Comparison of ENCODE assay signal across 21 cellular contexts in the genomic region with DNA sequence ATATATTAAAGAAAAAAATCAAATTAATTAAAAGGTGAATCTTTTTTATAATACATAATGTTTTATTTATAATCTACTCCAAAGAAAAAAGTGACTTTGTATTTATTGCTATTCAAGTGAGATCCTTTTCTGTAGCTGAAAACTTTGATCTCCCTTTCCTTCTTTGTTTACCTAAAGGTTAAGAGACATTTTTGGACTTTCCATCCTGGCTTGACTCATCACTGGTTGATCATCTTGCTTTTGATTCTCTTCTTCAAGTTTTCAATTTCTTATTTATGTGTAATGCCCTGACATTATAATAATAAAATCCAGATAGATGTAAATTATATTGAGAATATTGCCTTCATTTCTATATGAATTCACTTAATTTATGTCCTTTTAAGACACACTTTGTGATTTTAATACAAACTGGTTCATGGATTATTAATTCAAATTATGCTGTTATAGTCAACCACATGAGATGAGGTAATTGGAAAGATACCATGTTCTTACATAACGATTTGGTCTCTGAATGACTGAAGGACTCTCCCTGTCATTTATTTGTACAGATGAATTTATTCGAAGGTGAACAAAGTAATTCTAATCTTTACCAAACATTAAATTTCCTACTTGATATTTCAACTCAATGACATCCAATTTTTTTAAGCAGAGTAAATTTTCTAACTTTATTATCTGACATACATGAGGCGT.
DNase-seq lines count a peak whose midpoint lies in the region; ATAC-seq, FAIRE-seq and TF ChIP-seq lines count a peak whose summit lies in the region.
"Had no signal": no experiment of that assay in that cellular context is flagged by ENCODE, and none has a peak within 500 bp of the region (broad histone marks: within the 10 kb centered on the region; RNA-seq: fewer than 3 reads in every experiment).

No MANE protein-coding gene starts in this region.

- H3K4me1 Mint-ChIP-seq in activated T-cell treated with anti-CD3 and anti-CD28 coated beads, Interleukin-2, amount 50 U/mL, for 4 hours (ENCODE audit: low read depth), result peaks cover 12% of the 10 kb centered on the region
- peaks cover 7% of the 10 kb centered on the region for H3K4me1 Mint-ChIP-seq in activated T-helper 17 cell treated with anti-CD3 and anti-CD28 coated beads, Interleukin-2, amount 50 U/mL, for 72 hours

- H2AFZ ChIP-seq in HCT116 (ENCODE audit: low read depth, low read length, poor library complexity, severe bottlenecking), result peak overlapping the region; percentile 80

- WGBS in small intestine, 3 donors, result 74 to 86% (median 77%) methylated on average over 3 of the region's 3 CpGs

- H3K79me2 ChIP-seq in HCT116 (ENCODE audit: insufficient read depth, low read length), result no peaks in the 10 kb centered on the region

- H3K4me2 ChIP-seq in HCT116 (ENCODE audit: low read length), result peak overlapping the region; percentile 13; the same call in 1 of the 2 replicates

- RAD21 ChIA-PET in HCT116 (lab: Charles Lee; ENCODE audit: low non-redundant PET in 1 of 2, low total read pairs in 2 of 2, uncharacterized antibody in 2 of 2, unreplicated experiment in 2 of 2), result no interaction called here

- POLR2A ChIA-PET in HCT116 (lab: Charles Lee), result interaction anchor here (1.1 to 2.2 kb wide), 2 partner anchors 10 to 18 kb away, joined by 5 to 14 read pairs; no protein-coding TSS in a partner anchor

- no peak for DNase-seq in activated T-cell treated with anti-CD3 and anti-CD28 coated beads, Interleukin-2, amount 50 U/mL, for 4 hours
- no peak for DNase-seq in activated T-cell treated with anti-CD3 and anti-CD28 coated beads, Interleukin-2, amount 50 U/mL, for 1 hour
- DNase-seq in HCT116 (ENCODE audit: low read depth, low spot score) (no peak), small intestine (no peak), HPDE6-E6E7 (ENCODE audit: extremely low spot score) (no peak)
- no peak for DNase-seq in stimulated activated CD4-positive, alpha-beta T cell treated with anti-CD3 and anti-CD28 coated beads, Interleukin-4, amount 100 ng/mL, for 1 hour
- DNase-seq: ACHN; C1 segment of cervical spinal cord; CD8-positive, alpha-beta T cell; GF-D8; NCI-H1048; NCI-H1417 treated with DMSO at 0.1 percent for 48 hours; NCI-H187; NCI-H446 treated with DMSO at 0.1 percent for 48 hours; NCI-H526 treated with DMSO at 0.1 percent for 48 hours; OCI-M1; SHP77 had no signal

- H4K20me1 ChIP-seq in HCT116 (ENCODE audit: insufficient read depth), result no peaks in the 10 kb centered on the region

- BruUV-seq in HCT116 (replicated peaks; lab: Mats Ljungman, UMichigan), result no TSS peak

- no peaks in the 10 kb centered on the region for H3K9me3 Mint-ChIP-seq in activated T-cell treated with anti-CD3 and anti-CD28 coated beads, Interleukin-2, amount 50 U/mL, for 4 hours
- H3K9me3 Mint-ChIP-seq in activated T-helper 17 cell treated with anti-CD3 and anti-CD28 coated beads, Interleukin-2, amount 50 U/mL, for 72 hours, result no peaks in the 10 kb centered on the region
- H3K9me3 Mint-ChIP-seq: CD8-positive, alpha-beta T cell had no signal

- H3K9me2 ChIP-seq in HCT116 (ENCODE audit: insufficient read depth), result no peaks in the 10 kb centered on the region

- H3K27ac Mint-ChIP-seq in activated T-helper 17 cell treated with anti-CD3 and anti-CD28 coated beads, Interleukin-2, amount 50 U/mL, for 72 hours, result peak overlapping the region; percentile 89
- H3K27ac Mint-ChIP-seq: CD8-positive, alpha-beta T cell had no signal

- intact Hi-C loops in HCT116 (cut with micrococcal nuclease), result no loop called here

- ATAC-seq in activated T-cell treated with anti-CD3 and anti-CD28 coated beads, Interleukin-2, amount 50 U/mL, for 4 hours, result peak; percentile 57 to 72
- ATAC-seq in HCT116 (no peak), GM18909 (IDR thresholded peaks at IDR 0.05; ENCODE audit: poor library complexity, unreplicated experiment) (no peak)
- ATAC-seq in activated T-helper 17 cell treated with anti-CD3 and anti-CD28 coated beads, Interleukin-2, amount 50 U/mL, for 72 hours (replicated peaks), result peak; percentile 75
- ATAC-seq: CD8-positive, alpha-beta T cell had no signal

- no peak for TF ChIP-seq CTCF in HCT116 (IDR thresholded peaks at IDR 0.05 in 2 of 3, conservative IDR thresholded peaks at IDR 0.05 in 1 of 3; ENCODE audit: borderline replicate concordance in 1 of 3, insufficient read depth in 1 of 3, low read depth in 2 of 3, low read length in 2 of 3)

- no peaks in the 10 kb centered on the region for H3K36me3 Mint-ChIP-seq in activated T-cell treated with anti-CD3 and anti-CD28 coated beads, Interleukin-2, amount 50 U/mL, for 4 hours (ENCODE audit: insufficient read depth)
- no peaks in the 10 kb centered on the region for H3K36me3 Mint-ChIP-seq in activated T-helper 17 cell treated with anti-CD3 and anti-CD28 coated beads, Interleukin-2, amount 50 U/mL, for 72 hours (ENCODE audit: low read depth)
- H3K36me3 Mint-ChIP-seq: CD8-positive, alpha-beta T cell had no signal

- FAIRE-seq in small intestine (lab: Jason Lieb, UNC), result peak; percentile 87
- FAIRE-seq: GM19239, H1 had no signal

- TF ChIP-seq RAD21 in HCT116 (IDR thresholded peaks at IDR 0.05; ENCODE audit: low read depth), result no peak

- H3K4me3 ChIP-seq in HCT116 (replicated peaks in 1 of 2; ENCODE audit: low read depth in 1 of 2, low read length in 2 of 2) (no peak overlapping the region), small intestine (ENCODE audit: low read depth in 1 of 2, low read length in 2 of 2) (no peak overlapping the region)

- H3K9ac ChIP-seq in HCT116 (ENCODE audit: low read length), result no peak overlapping the region

- peak overlapping the region; percentile 5 for H3K27ac ChIP-seq in HCT116 (ENCODE audit: low read depth, low read length)
- no peak overlapping the region for H3K27ac ChIP-seq in small intestine (ENCODE audit: low read depth in 1 of 2, low read length in 1 of 2)

- H3K4me3 Mint-ChIP-seq in activated T-cell treated with anti-CD3 and anti-CD28 coated beads, Interleukin-2, amount 50 U/mL, for 4 hours, result no peak overlapping the region
- H3K4me3 Mint-ChIP-seq in activated T-helper 17 cell treated with anti-CD3 and anti-CD28 coated beads, Interleukin-2, amount 50 U/mL, for 72 hours, result peak overlapping the region; percentile 59
- H3K4me3 Mint-ChIP-seq: CD8-positive, alpha-beta T cell had no signal

- H3K27me3 ChIP-seq in HCT116 (ENCODE audit: insufficient read depth, low read length) (no peaks in the 10 kb centered on the region), small intestine (ENCODE audit: control insufficient read depth in 2 of 2, insufficient read depth in 2 of 2, low read length in 2 of 2) (no peaks in the 10 kb centered on the region)

- TF ChIP-seq POLR2A in HCT116 (IDR thresholded peaks at IDR 0.05; ENCODE audit: borderline replicate concordance, extremely low read depth, insufficient read depth, insufficient read length), result no peak

- CTCF ChIA-PET in HCT116 (lab: Charles Lee), result no interaction called here

- H3K36me3 ChIP-seq in HCT116 (ENCODE audit: control insufficient read depth in 1 of 2, insufficient read depth in 2 of 2, low read length in 2 of 2) (no peaks in the 10 kb centered on the region), small intestine (ENCODE audit: control insufficient read depth in 2 of 2, insufficient read depth in 2 of 2, low read length in 2 of 2) (no peaks in the 10 kb centered on the region)

- no peaks in the 10 kb centered on the region for H3K27me3 Mint-ChIP-seq in activated T-cell treated with anti-CD3 and anti-CD28 coated beads, Interleukin-2, amount 50 U/mL, for 4 hours (ENCODE audit: low read depth)
- H3K27me3 Mint-ChIP-seq in activated T-helper 17 cell treated with anti-CD3 and anti-CD28 coated beads, Interleukin-2, amount 50 U/mL, for 72 hours, result no peaks in the 10 kb centered on the region

- H3K9me3 ChIP-seq in HCT116 (ENCODE audit: control insufficient read depth in 1 of 2, insufficient read depth in 1 of 2, low read depth in 1 of 2, low read length in 2 of 2) (no peaks in the 10 kb centered on the region), small intestine (ENCODE audit: control insufficient read depth, low read depth) (no peaks in the 10 kb centered on the region)

- peaks cover 39 to 63% of the 10 kb centered on the region in 2 experiments for H3K4me1 ChIP-seq in HCT116 (ENCODE audit: control insufficient read depth in 1 of 2, insufficient read depth in 2 of 2, low read length in 2 of 2)
- H3K4me1 ChIP-seq in small intestine (ENCODE audit: control insufficient read depth in 2 of 2, insufficient read depth in 1 of 2, low read depth in 1 of 2, low read length in 1 of 2), result no peaks in the 10 kb centered on the region

TF ChIP-seq in HCT116, 20 proteins besides CTCF, POLR2A, EP300 and RAD21:
- TF ChIP-seq CEBPB (IDR thresholded peaks at IDR 0.05; ENCODE audit: low read depth) (no peak), JUND (IDR thresholded peaks at IDR 0.05) (no peak)
- TF ChIP-seq, protein P1, sequence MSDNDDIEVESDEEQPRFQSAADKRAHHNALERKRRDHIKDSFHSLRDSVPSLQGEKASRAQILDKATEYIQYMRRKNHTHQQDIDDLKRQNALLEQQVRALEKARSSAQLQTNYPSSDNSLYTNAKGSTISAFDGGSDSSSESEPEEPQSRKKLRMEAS (IDR thresholded peaks at IDR 0.05), result no peak

Comparison
In these comparisons a context has a peak if more than half of its experiments do, and no peak if none do; other contexts are left out.
1. ATAC-seq: peak in activated T-cell treated with anti-CD3 and anti-CD28 coated beads, Interleukin-2, amount 50 U/mL, for 4 hours (2 of 2) and activated T-helper 17 cell treated with anti-CD3 and anti-CD28 coated beads, Interleukin-2, amount 50 U/mL, for 72 hours (single experiment); none in HCT116 (single experiment) and GM18909 (single experiment).